ENCODE assay signal across 8 cellular contexts in genomic region chr7:38232475-38233366, GRCh38.
A peak's percentile ranks its signal among the peaks of the same experiment; 100 is the strongest.
DNase-seq lines count a peak whose midpoint lies in the region; ATAC-seq lines count a peak whose summit lies in the region.

No MANE protein-coding gene starts in this region.

- DNase-seq in UCSD-AML1 (lab: John Stamatoyannopoulos, UW; ENCODE audit: unreplicated experiment) (peak; percentile 69), astrocyte of the hippocampus (ENCODE audit: low read depth, low spot score) (peak; percentile 75), NCI-H82 treated with DMSO at 0.1 percent for 48 hours (lab: John Stamatoyannopoulos, UW; ENCODE audit: unreplicated experiment) (no peak), HPDE6-E6E7 (ENCODE audit: extremely low spot score) (no peak)
- peak; percentile 19 to 54 for DNase-seq in stimulated activated CD4-positive, alpha-beta T cell treated with anti-CD3 and anti-CD28 coated beads, Interleukin-1b, Interleukin-23, amount 100 ng/mL, for 4 hours (ENCODE audit: low read depth in 2 of 2)

- ATAC-seq in GM19023 (IDR thresholded peaks at IDR 0.05; ENCODE audit: unreplicated experiment): peak; percentile 80
- ATAC-seq in HG03135 (IDR thresholded peaks at IDR 0.05; ENCODE audit: unreplicated experiment): peak; percentile 81
- ATAC-seq in HG03571 (IDR thresholded peaks at IDR 0.05; ENCODE audit: unreplicated experiment): no peak

Comparison
In these comparisons a context has a peak if more than half of its experiments do, and no peak if none do; other contexts are left out.
1. DNase-seq: peak in UCSD-AML1 (single experiment), astrocyte of the hippocampus (single experiment) and stimulated activated CD4-positive, alpha-beta T cell treated with anti-CD3 and anti-CD28 coated beads, Interleukin-1b, Interleukin-23, amount 100 ng/mL, for 4 hours (2 of 2); none in NCI-H82 treated with DMSO at 0.1 percent for 48 hours (single experiment) and HPDE6-E6E7 (single experiment).